In the genomic region with DNA sequence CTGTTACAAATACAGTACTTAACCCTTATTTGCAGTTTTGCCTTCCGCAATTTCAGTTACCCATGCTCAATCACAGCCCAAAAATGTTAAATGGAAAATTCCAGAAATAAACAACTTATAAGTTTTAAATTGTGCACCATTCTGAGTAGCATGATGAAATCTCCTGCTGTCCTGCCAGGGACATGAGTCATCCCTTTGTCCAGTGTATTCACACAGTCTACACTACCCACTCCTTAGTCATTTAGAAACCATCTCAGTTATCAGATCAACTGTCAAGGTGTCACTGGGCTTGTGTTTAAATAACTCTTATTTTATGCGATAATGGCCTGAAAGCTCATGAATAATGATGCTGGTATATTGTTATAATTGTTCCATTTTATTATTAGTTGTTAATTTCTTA, we compare ENCODE assay signal across 10 cellular contexts.
DNase-seq lines count a peak whose midpoint lies in the region; ATAC-seq and TF ChIP-seq lines count a peak whose summit lies in the region.
"Had no signal": no experiment of that assay in that cellular context is flagged by ENCODE, and none has a peak within 500 bp of the region (broad histone marks: within the 10 kb centered on the region; RNA-seq: fewer than 3 reads in every experiment).

No MANE protein-coding gene starts in this region.

- no TSS peak for BruUV-seq in Panc1 (replicated peaks; lab: Mats Ljungman, UMichigan)

- H3K4me3 Mint-ChIP-seq in endodermal cell: no peak overlapping the region
- H3K4me3 Mint-ChIP-seq: activated naive CD4-positive, alpha-beta T cell treated with anti-CD3 and anti-CD28 coated beads, Interleukin-2, amount 10 ng/mL, durations not matched to agents 7 days and 5 days; T-cell had no signal

- CTCF ChIA-PET in Panc1 (lab: Charles Lee): no interaction called here

- intact Hi-C loops in Panc1 (cut with micrococcal nuclease; ENCODE audit: unreplicated experiment): loop anchor here (10.0 kb wide), 1 partner anchor 510 kb away; the partner anchor contains the start of gene C7
- intact Hi-C loops in sciatic nerve (cut with DNase I): no loop called here

- H3K27ac ChIP-seq in Panc1 (ENCODE audit: low read length) (no peak overlapping the region), endodermal cell (ENCODE audit: low read depth, low read length) (no peak overlapping the region)

- H3K36me3 ChIP-seq in Panc1 (ENCODE audit: control insufficient read depth, insufficient read depth, low read length) (no peaks in the 10 kb centered on the region), endodermal cell (ENCODE audit: control insufficient read depth, insufficient read depth, low read length) (no peaks in the 10 kb centered on the region)

- no peaks in the 10 kb centered on the region for H3K4me1 ChIP-seq in Panc1 (ENCODE audit: control insufficient read depth, insufficient read depth, low read length)
- H3K4me1 ChIP-seq in endodermal cell (ENCODE audit: control insufficient read depth, insufficient read depth, low read length): peaks cover 10% of the 10 kb centered on the region

- no peak overlapping the region for H3K4me3 ChIP-seq in Panc1 (ENCODE audit: low read depth in 2 of 2, low read length in 2 of 2)
- H3K4me3 ChIP-seq in fibroblast of pulmonary artery (replicated peaks; ENCODE audit: low read depth, low read length): no peak overlapping the region
- H3K4me3 ChIP-seq in endodermal cell (ENCODE audit: low read length): no peak overlapping the region

- in situ Hi-C loops in Panc1 (cut with HindIII; ENCODE audit: low pct_unique_long_range_greater_than_20kb, low sequenced_read_pairs): no loop called here

- H3K27me3 ChIP-seq in Panc1 (ENCODE audit: control insufficient read depth, insufficient read depth, low read length) (no peaks in the 10 kb centered on the region), endodermal cell (ENCODE audit: control insufficient read depth, insufficient read depth, low read length, poor library complexity, severe bottlenecking) (no peaks in the 10 kb centered on the region)

- no peaks in the 10 kb centered on the region for H3K9me3 ChIP-seq in Panc1 (ENCODE audit: control insufficient read depth, insufficient read depth, low read depth, low read length)
- H3K9me3 ChIP-seq in endodermal cell (ENCODE audit: control insufficient read depth, low read length): no peaks in the 10 kb centered on the region

- H3K27me3 Mint-ChIP-seq in endodermal cell (ENCODE audit: insufficient read depth): no peaks in the 10 kb centered on the region
- H3K27me3 Mint-ChIP-seq: activated naive CD4-positive, alpha-beta T cell treated with anti-CD3 and anti-CD28 coated beads, Interleukin-2, amount 10 ng/mL, durations not matched to agents 7 days and 5 days; T-cell had no signal

- ATAC-seq in GM18861 (IDR thresholded peaks at IDR 0.05; ENCODE audit: unreplicated experiment) (peak; percentile 56), Panc1 (peak; percentile 78), sciatic nerve (peak; percentile 77), GM21360 (IDR thresholded peaks at IDR 0.05; ENCODE audit: unreplicated experiment) (no peak)
- ATAC-seq: T-cell had no signal

- no peak overlapping the region for H3K27ac Mint-ChIP-seq in endodermal cell
- H3K27ac Mint-ChIP-seq: activated naive CD4-positive, alpha-beta T cell treated with anti-CD3 and anti-CD28 coated beads, Interleukin-2, amount 10 ng/mL, durations not matched to agents 7 days and 5 days; T-cell had no signal

- peak; percentile 63 for DNase-seq in Panc1 (ENCODE audit: low read depth, low spot score)
- peak; percentile 97 for DNase-seq in fibroblast of pulmonary artery (ENCODE audit: low read depth)
- no peak for DNase-seq in sciatic nerve (ENCODE audit: low spot score)
- DNase-seq in NCI-H1436 treated with DMSO at 0.1 percent for 48 hours (lab: John Stamatoyannopoulos, UW): no peak
- DNase-seq in endodermal cell: no peak
- DNase-seq in activated CD4-positive, CD25-positive, alpha-beta regulatory T cell (lab: John Stamatoyannopoulos, UW): no peak
- DNase-seq: activated naive CD4-positive, alpha-beta T cell treated with anti-CD3 and anti-CD28 coated beads, Interleukin-2, amount 10 ng/mL, durations not matched to agents 7 days and 5 days; T-cell had no signal

- H3K9ac ChIP-seq in endodermal cell (ENCODE audit: extremely low read depth, low read length, poor library complexity, severe bottlenecking): no peak overlapping the region

- no peak for TF ChIP-seq CTCF in Panc1 (IDR thresholded peaks at IDR 0.05)
- TF ChIP-seq CTCF in fibroblast of pulmonary artery (IDR thresholded peaks at IDR 0.05; ENCODE audit: low read length, missing control alignments): no peak
- TF ChIP-seq CTCF in endodermal cell (conservative IDR thresholded peaks at IDR 0.05): no peak

- H3K9me3 Mint-ChIP-seq in endodermal cell: no peaks in the 10 kb centered on the region
- H3K9me3 Mint-ChIP-seq: activated naive CD4-positive, alpha-beta T cell treated with anti-CD3 and anti-CD28 coated beads, Interleukin-2, amount 10 ng/mL, durations not matched to agents 7 days and 5 days had no signal

- peaks cover 17% of the 10 kb centered on the region for H3K36me3 Mint-ChIP-seq in endodermal cell (ENCODE audit: low read depth)
- H3K36me3 Mint-ChIP-seq: activated naive CD4-positive, alpha-beta T cell treated with anti-CD3 and anti-CD28 coated beads, Interleukin-2, amount 10 ng/mL, durations not matched to agents 7 days and 5 days; T-cell had no signal

- 80 to 98% methylated on average over 1 to 2 of the region's 2 CpGs for WGBS in endodermal cell (ENCODE audit: insufficient coverage in 1 of 2, insufficient read length in 1 of 2), 2 experiments

- H3K4me1 Mint-ChIP-seq in endodermal cell: peaks cover 48% of the 10 kb centered on the region
- H3K4me1 Mint-ChIP-seq: activated naive CD4-positive, alpha-beta T cell treated with anti-CD3 and anti-CD28 coated beads, Interleukin-2, amount 10 ng/mL, durations not matched to agents 7 days and 5 days; T-cell had no signal

- POLR2A ChIA-PET in Panc1 (lab: Charles Lee): no interaction called here

Comparison
In these comparisons a context has a peak if more than half of its experiments do, and no peak if none do; other contexts are left out.
1. DNase-seq: peak in Panc1 (single experiment) and fibroblast of pulmonary artery (single experiment); none in sciatic nerve (single experiment), NCI-H1436 treated with DMSO at 0.1 percent for 48 hours (single experiment), endodermal cell (single experiment) and activated CD4-positive, CD25-positive, alpha-beta regulatory T cell (0 of 4).